ENCODE assay signal across 9 cellular contexts in genomic region chr1:226671268-226671667, GRCh38.
A peak's percentile ranks its signal among the peaks of the same experiment; 100 is the strongest.
DNase-seq lines count a peak whose midpoint lies in the region; ATAC-seq and TF ChIP-seq lines count a peak whose summit lies in the region.
"Had no signal": no experiment of that assay in that cellular context is flagged by ENCODE, and none has a peak within 500 bp of the region (broad histone marks: within the 10 kb centered on the region; RNA-seq: fewer than 3 reads in every experiment).

No MANE protein-coding gene starts in this region.

- H3F3A ChIP-seq in SU-DHL-6 (ENCODE audit: insufficient read depth), result peaks cover 32% of the 10 kb centered on the region

- peaks cover 16% of the 10 kb centered on the region for H3K36me3 ChIP-seq in CD4-positive, CD25-positive, alpha-beta regulatory T cell (ENCODE audit: control insufficient read depth, insufficient read depth, low read length)
- no peaks in the 10 kb centered on the region for H3K36me3 ChIP-seq in SU-DHL-6 (ENCODE audit: low read length)
- no peaks in the 10 kb centered on the region for H3K36me3 ChIP-seq in trophoblast cell (ENCODE audit: control insufficient read depth in 1 of 2, insufficient read depth in 2 of 2, low read length in 2 of 2)

- H3K27ac Mint-ChIP-seq in CD4-positive, CD25-positive, alpha-beta regulatory T cell, result peak overlapping the region; percentile 91 to 99 (median 91)
- peak overlapping the region; percentile 100 for H3K27ac Mint-ChIP-seq in memory B cell

- no peak overlapping the region for H2AFZ ChIP-seq in SU-DHL-6 (ENCODE audit: low read depth, low read length, severe bottlenecking)
- no peak overlapping the region for H2AFZ ChIP-seq in trophoblast cell (ENCODE audit: insufficient read depth, low read length, poor library complexity)

- H3K14ac ChIP-seq in trophoblast cell (ENCODE audit: low read length), result no peak overlapping the region

- no peak overlapping the region for H3K23ac ChIP-seq in trophoblast cell (ENCODE audit: low read length)

- H3K9me3 Mint-ChIP-seq in CD4-positive, CD25-positive, alpha-beta regulatory T cell, result no peaks in the 10 kb centered on the region
- no peaks in the 10 kb centered on the region for H3K9me3 Mint-ChIP-seq in memory B cell

- H4K91ac ChIP-seq in trophoblast cell (ENCODE audit: low read depth, low read length), result no peak overlapping the region

- H4K8ac ChIP-seq in trophoblast cell (ENCODE audit: low read depth, low read length), result no peak overlapping the region

- no peak overlapping the region for H3K18ac ChIP-seq in trophoblast cell (ENCODE audit: low read length)

- no peaks in the 10 kb centered on the region for H3K9me3 ChIP-seq in CD4-positive, CD25-positive, alpha-beta regulatory T cell (ENCODE audit: control insufficient read depth in 2 of 2, low read length in 2 of 2)
- H3K9me3 ChIP-seq in SU-DHL-6 (ENCODE audit: insufficient read depth, low read length) (no peaks in the 10 kb centered on the region), trophoblast cell (ENCODE audit: insufficient read depth, low read depth, low read length) (no peaks in the 10 kb centered on the region)

- H2BK5ac ChIP-seq in trophoblast cell (ENCODE audit: low read depth, low read length, poor library complexity), result no peak overlapping the region

- H3K4me1 ChIP-seq in CD4-positive, CD25-positive, alpha-beta regulatory T cell (ENCODE audit: control insufficient read depth, insufficient read depth, low read length, poor library complexity, severe bottlenecking), result peaks cover 90% of the 10 kb centered on the region
- H3K4me1 ChIP-seq in trophoblast cell (ENCODE audit: control insufficient read depth in 1 of 2, insufficient read depth in 2 of 2, low read length in 2 of 2), result peaks cover 2 to 7% of the 10 kb centered on the region in 2 experiments

- no peak for DNase-seq in CD4-positive, CD25-positive, alpha-beta regulatory T cell
- DNase-seq in DMS153 treated with DMSO at 0.1 percent for 48 hours (lab: John Stamatoyannopoulos, UW; ENCODE audit: unreplicated experiment) (peak; percentile 94), memory B cell (ENCODE audit: low spot score in 2 of 2) (no peak), SKM-1 (lab: John Stamatoyannopoulos, UW; ENCODE audit: unreplicated experiment) (no peak), trophoblast cell (no peak), hypothalamus (lab: John Stamatoyannopoulos, UW) (no peak)
- DNase-seq: NCI-H446 treated with DMSO at 0.1 percent for 48 hours had no signal

- no peaks in the 10 kb centered on the region for H3K27me3 ChIP-seq in CD4-positive, CD25-positive, alpha-beta regulatory T cell (ENCODE audit: control insufficient read depth, insufficient read depth, low read length)
- H3K27me3 ChIP-seq in SU-DHL-6 (ENCODE audit: low read length) (no peaks in the 10 kb centered on the region), trophoblast cell (ENCODE audit: insufficient read depth, low read length) (no peaks in the 10 kb centered on the region)

- peak overlapping the region; percentile 34 for H3K4me2 ChIP-seq in SU-DHL-6 (ENCODE audit: low read depth, low read length, poor library complexity, severe bottlenecking)
- no peak overlapping the region for H3K4me2 ChIP-seq in trophoblast cell (ENCODE audit: low read length)

- H3K9me2 ChIP-seq in SU-DHL-6 (replicated peaks; ENCODE audit: insufficient read depth, low read length), result no peaks in the 10 kb centered on the region

- no peak for ATAC-seq in CD4-positive, CD25-positive, alpha-beta regulatory T cell (ENCODE audit: low read depth in 2 of 2)
- no peak for ATAC-seq in memory B cell (ENCODE audit: low read depth)

- H3K4me1 Mint-ChIP-seq in CD4-positive, CD25-positive, alpha-beta regulatory T cell, result peaks cover 20 to 76% (median 68%) of the 10 kb centered on the region in 4 donors
- H3K4me1 Mint-ChIP-seq in memory B cell, result peaks cover 63% of the 10 kb centered on the region

- peaks cover 4% of the 10 kb centered on the region for H3K27me3 Mint-ChIP-seq in CD4-positive, CD25-positive, alpha-beta regulatory T cell
- H3K27me3 Mint-ChIP-seq in memory B cell, result no peaks in the 10 kb centered on the region

- H2BK120ac ChIP-seq in trophoblast cell (ENCODE audit: insufficient read depth, low read length, poor library complexity), result no peak overlapping the region

- H3K79me1 ChIP-seq in trophoblast cell (ENCODE audit: low read length), result no peaks in the 10 kb centered on the region

- no peaks in the 10 kb centered on the region for H4K20me1 ChIP-seq in SU-DHL-6 (ENCODE audit: low read depth, low read length)

- TF ChIP-seq CTCF in SU-DHL-6 (IDR thresholded peaks at IDR 0.05; ENCODE audit: insufficient read depth, low read length, poor library complexity, severe bottlenecking), result no peak

- peak overlapping the region; percentile 44 for H3K27ac ChIP-seq in CD4-positive, CD25-positive, alpha-beta regulatory T cell (ENCODE audit: insufficient read depth, low read length, poor library complexity, severe bottlenecking)
- H3K27ac ChIP-seq in SU-DHL-6 (ENCODE audit: low read depth, low read length) (peak overlapping the region; percentile 69), trophoblast cell (ENCODE audit: low read depth, low read length) (no peak overlapping the region)

- no peak overlapping the region for H2AK5ac ChIP-seq in trophoblast cell (ENCODE audit: low read length)

- H4K12ac ChIP-seq in trophoblast cell (ENCODE audit: low read depth, low read length), result no peak overlapping the region

- peak overlapping the region; percentile 26; the same call in 1 of the 2 replicates for H3K9ac ChIP-seq in SU-DHL-6 (ENCODE audit: low read length)
- no peak overlapping the region for H3K9ac ChIP-seq in trophoblast cell (ENCODE audit: low read length)

- no peak overlapping the region for H3K4me3 ChIP-seq in CD4-positive, CD25-positive, alpha-beta regulatory T cell (ENCODE audit: low read depth, low read length)
- H3K4me3 ChIP-seq in SU-DHL-6 (ENCODE audit: insufficient read depth, low read length, poor library complexity, severe bottlenecking) (no peak overlapping the region), trophoblast cell (ENCODE audit: low read depth, low read length) (no peak overlapping the region)
- H3K4me3 ChIP-seq: lung had no signal

- H3K36me3 Mint-ChIP-seq in CD4-positive, CD25-positive, alpha-beta regulatory T cell, result peaks cover 26% of the 10 kb centered on the region
- peaks cover 33% of the 10 kb centered on the region for H3K36me3 Mint-ChIP-seq in memory B cell

- H3K4ac ChIP-seq in trophoblast cell (ENCODE audit: low read depth, low read length), result no peak overlapping the region

- H3K79me2 ChIP-seq in SU-DHL-6 (ENCODE audit: insufficient read depth, low read length) (peaks cover 25% of the 10 kb centered on the region; the same call in 1 of the 2 replicates), trophoblast cell (ENCODE audit: control insufficient read depth, insufficient read depth, low read length, poor library complexity) (no peaks in the 10 kb centered on the region)

- no CpG with 5 or more reads among the region's 4 CpGs for WGBS in trophoblast cell (ENCODE audit: extremely low coverage, insufficient coverage, insufficient read length)

- no peak overlapping the region for H2BK12ac ChIP-seq in trophoblast cell (ENCODE audit: low read length)

- peak overlapping the region; percentile 40 to 61 (median 46) for H3K4me3 Mint-ChIP-seq in CD4-positive, CD25-positive, alpha-beta regulatory T cell
- H3K4me3 Mint-ChIP-seq in memory B cell, result peak overlapping the region; percentile 6
